ENCODE assay signal across 8 cellular contexts in genomic region chr17:57955183-57955952, GRCh38. TPM values are rescaled to one million over a fixed set of nuclear protein-coding genes. Genes with fewer than 3 reads are reported as not detected.
DNase-seq lines count a peak whose midpoint lies in the region; ATAC-seq and TF ChIP-seq lines count a peak whose summit lies in the region.

CUEDC1 (minus strand) TSS chr17:57955412; CDS start chr17:57885564, 69,848 bp downstream.

- H3K27me3 ChIP-seq in PC-3 (ENCODE audit: low read length): no peaks in the 10 kb centered on the region

- H3K4me1 ChIP-seq in PC-3 (ENCODE audit: insufficient read depth, low read length): peaks cover 47% of the 10 kb centered on the region

- H3F3A ChIP-seq in PC-3 (ENCODE audit: low read length, unreplicated experiment): no peaks in the 10 kb centered on the region

- TF ChIP-seq CTCF in PC-3 (conservative IDR thresholded peaks at IDR 0.05; ENCODE audit: low read depth, low read length) (no peak), natural killer cell (IDR thresholded peaks at IDR 0.05) (peak; percentile 17)

- peak within 1 kb of the TSS; percentile 100 for H3K4me2 ChIP-seq in PC-3 (ENCODE audit: low read length)

- peaks cover 49% of the 10 kb centered on the region for H3K79me2 ChIP-seq in PC-3 (ENCODE audit: low read length)

- H3K4me3 ChIP-seq in PC-3 (ENCODE audit: low read length): peak within 1 kb of the TSS; percentile 86

- peak within 1 kb of the TSS; percentile 80 for H2AFZ ChIP-seq in PC-3 (ENCODE audit: low read length)

- H3K27me3 Mint-ChIP-seq in activated T-helper 2 cell treated with anti-CD3 and anti-CD28 coated beads, Interferon-gamma antibody, Interleukin-2, Interleukin-4, amounts not matched to agents 10 μg/mL and 5 μg/mL and 100 μg/mL, durations not matched to agents 14 hours and 24 hours and 36 hours (ENCODE audit: low read depth): peaks cover 50% of the 10 kb centered on the region
- peaks cover 29 to 48% of the 10 kb centered on the region in 2 donors for H3K27me3 Mint-ChIP-seq in natural killer cell (ENCODE audit: low read depth in 2 of 2)

- ATAC-seq in HG02885 (IDR thresholded peaks at IDR 0.05; ENCODE audit: poor library complexity, unreplicated experiment): peak; percentile 57
- peak; percentile 75 for ATAC-seq in PC-3
- peak; percentile 78 to 82 (median 82) for ATAC-seq in natural killer cell
- peak; percentile 61 for ATAC-seq in stimulated activated naive CD8-positive, alpha-beta T cell treated with anti-CD3 and anti-CD28 coated beads, Interleukin-15, Interleukin-2, amounts not matched to agents 100 U/mL and 50 U/mL, for 24 hours
- no peak for ATAC-seq in GM19328 (IDR thresholded peaks at IDR 0.05; ENCODE audit: unreplicated experiment)

- intact Hi-C loops in PC-3 (cut with micrococcal nuclease) (no loop called here), natural killer cell (cut with micrococcal nuclease) (no loop called here)
- intact Hi-C loops in activated T-helper 2 cell treated with anti-CD3 and anti-CD28 coated beads, Interferon-gamma antibody, Interleukin-2, Interleukin-4, amounts not matched to agents 10 μg/mL and 5 μg/mL and 100 μg/mL, durations not matched to agents 14 hours and 24 hours and 36 hours (cut with micrococcal nuclease): no loop called here

- H3K27ac ChIP-seq in PC-3 (ENCODE audit: low read length): peak within 1 kb of the TSS; percentile 73

- H3K9me3 Mint-ChIP-seq in activated T-helper 2 cell treated with anti-CD3 and anti-CD28 coated beads, Interferon-gamma antibody, Interleukin-2, Interleukin-4, amounts not matched to agents 10 μg/mL and 5 μg/mL and 100 μg/mL, durations not matched to agents 14 hours and 24 hours and 36 hours: no peaks in the 10 kb centered on the region
- no peaks in the 10 kb centered on the region for H3K9me3 Mint-ChIP-seq in natural killer cell

- no peaks in the 10 kb centered on the region for H3K9me2 ChIP-seq in PC-3 (replicated peaks; ENCODE audit: low read length)

- POLR2A ChIA-PET in PC-3 (lab: Charles Lee; ENCODE audit: unreplicated experiment): interaction anchor here (0.6 to 1.1 kb wide), 5 partner anchors 9 to 1904 kb away, joined by 3 to 6 read pairs (median 3); no protein-coding TSS in a partner anchor

- peak within 1 kb of the TSS; percentile 70 for H3K4me3 Mint-ChIP-seq in activated T-helper 2 cell treated with anti-CD3 and anti-CD28 coated beads, Interferon-gamma antibody, Interleukin-2, Interleukin-4, amounts not matched to agents 10 μg/mL and 5 μg/mL and 100 μg/mL, durations not matched to agents 14 hours and 24 hours and 36 hours (ENCODE audit: low read depth)
- peak within 1 kb of the TSS; percentile 69 for H3K4me3 Mint-ChIP-seq in natural killer cell

- H3K9me3 ChIP-seq in PC-3 (ENCODE audit: low read length): no peaks in the 10 kb centered on the region

- H3K4me1 Mint-ChIP-seq in activated T-helper 2 cell treated with anti-CD3 and anti-CD28 coated beads, Interferon-gamma antibody, Interleukin-2, Interleukin-4, amounts not matched to agents 10 μg/mL and 5 μg/mL and 100 μg/mL, durations not matched to agents 14 hours and 24 hours and 36 hours (ENCODE audit: low read depth): peaks cover 24% of the 10 kb centered on the region
- H3K4me1 Mint-ChIP-seq in natural killer cell: peaks cover 17 to 49% of the 10 kb centered on the region in 2 donors

- H4K20me1 ChIP-seq in PC-3 (ENCODE audit: low read length): no peaks in the 10 kb centered on the region

- no peak within 1 kb of the TSS for H3K27ac Mint-ChIP-seq in activated T-helper 2 cell treated with anti-CD3 and anti-CD28 coated beads, Interferon-gamma antibody, Interleukin-2, Interleukin-4, amounts not matched to agents 10 μg/mL and 5 μg/mL and 100 μg/mL, durations not matched to agents 14 hours and 24 hours and 36 hours
- H3K27ac Mint-ChIP-seq in natural killer cell: peak within 1 kb of the TSS in 1 of 2 donors; percentile 33

- H3K36me3 ChIP-seq in PC-3 (ENCODE audit: low read depth, low read length): no peaks in the 10 kb centered on the region

- peak within 1 kb of the TSS; percentile 92 for H3K9ac ChIP-seq in PC-3 (ENCODE audit: low read length)

- CTCF ChIA-PET in PC-3 (lab: Charles Lee): interaction anchor here (0.5 to 1.3 kb wide), 7 partner anchors 8 to 181 kb away, joined by 3 to 4 read pairs (median 4); no protein-coding TSS in a partner anchor

- DNase-seq in EL (peak; percentile 64), PC-3 (peak; percentile 74), fibroblast of peridontal ligament (ENCODE audit: extremely low read depth) (peak; percentile 38), natural killer cell (peak; percentile 60)
- DNase-seq in activated T-helper 2 cell treated with anti-CD3 and anti-CD28 coated beads, Interferon-gamma antibody, Interleukin-2, Interleukin-4, amounts not matched to agents 10 μg/mL and 5 μg/mL and 100 μg/mL, durations not matched to agents 14 hours and 24 hours and 36 hours (ENCODE audit: low spot score): peak; percentile 58
- DNase-seq in stimulated activated naive CD8-positive, alpha-beta T cell treated with anti-CD3 and anti-CD28 coated beads, Interleukin-15, Interleukin-2, amounts not matched to agents 100 U/mL and 50 U/mL, for 24 hours: peak; percentile 76

- no peaks in the 10 kb centered on the region for H3K36me3 Mint-ChIP-seq in activated T-helper 2 cell treated with anti-CD3 and anti-CD28 coated beads, Interferon-gamma antibody, Interleukin-2, Interleukin-4, amounts not matched to agents 10 μg/mL and 5 μg/mL and 100 μg/mL, durations not matched to agents 14 hours and 24 hours and 36 hours (ENCODE audit: low read depth)
- H3K36me3 Mint-ChIP-seq in natural killer cell: no peaks in the 10 kb centered on the region

- BruUV-seq in PC-3 (replicated peaks; lab: Mats Ljungman, UMichigan): no TSS peak

RNA-seq across cellular contexts. Expression of gene CUEDC1, which starts in this region (rescaled TPM):
- total RNA-seq in PC-3 (2014; rRNA removed) (31.6 and 53.4 TPM in 2 replicates), natural killer cell (1 to 10 TPM; 1.5 to 3.7 (median 2.6) TPM)
- total RNA-seq in activated T-helper 2 cell treated with anti-CD3 and anti-CD28 coated beads, Interferon-gamma antibody, Interleukin-2, Interleukin-4, amounts not matched to agents 10 μg/mL and 5 μg/mL and 100 μg/mL, durations not matched to agents 14 hours and 24 hours and 36 hours: 0.30 and 0.34 TPM in 2 replicates

Comparison
In these comparisons a context has a peak if more than half of its experiments do, and no peak if none do; other contexts are left out.
1. Peak in DNase-seq in activated T-helper 2 cell treated with anti-CD3 and anti-CD28 coated beads, Interferon-gamma antibody, Interleukin-2, Interleukin-4, amounts not matched to agents 10 μg/mL and 5 μg/mL and 100 μg/mL, durations not matched to agents 14 hours and 24 hours and 36 hours; RNA of the gene not detected or under 1 TPM.